37 cellular contexts compared by ENCODE assay signal in genomic region chrX:35090801-35091200, GRCh38.
"Had no signal": no experiment of that assay in that cellular context is flagged by ENCODE, and none has a peak within 500 bp of the region (broad histone marks: within the 10 kb centered on the region; RNA-seq: fewer than 3 reads in every experiment).

No MANE protein-coding gene starts in this region.

- H3K9me3 Mint-ChIP-seq: activated B cell treated with CpG ODN at 0.5 μM for 24 hours; activated CD8-positive, alpha-beta T cell treated with anti-CD3 and anti-CD28 coated beads for 36 hours; activated naive CD4-positive, alpha-beta T cell treated with anti-CD3 and anti-CD28 coated beads for 36 hours; activated naive CD4-positive, alpha-beta T cell treated with anti-CD3 and anti-CD28 coated beads, Interleukin-2, amount 50 U/mL, for 24 hours; activated naive CD8-positive, alpha-beta T cell treated with anti-CD3 and anti-CD28 coated beads for 36 hours; activated naive CD8-positive, alpha-beta T cell treated with anti-CD3 and anti-CD28 coated beads, Interleukin-2, amount 50 U/mL, for 24 hours; activated T-cell treated with anti-CD3 and anti-CD28 coated beads, Interleukin-2, amount 50 U/mL, for 4 hours; activated T-helper 1 cell treated with anti-CD3 and anti-CD28 coated beads, Interleukin-12 subunit alpha, Interleukin-12 subunit beta, Interleukin-2, Interleukin-4 antibody, amounts not matched to agents 30 ng/mL and 10 ng/mL and 1 ng/mL, durations not matched to agents 14 hours and 24 hours and 36 hours; activated T-helper 2 cell treated with anti-CD3 and anti-CD28 coated beads, Interferon-gamma antibody, Interleukin-2, Interleukin-4, amounts not matched to agents 10 μg/mL and 5 μg/mL and 100 μg/mL, durations not matched to agents 14 hours and 24 hours and 36 hours; dendritic cell treated with granulocyte-macrophage colony-stimulating factor and Interleukin-4, amounts not matched to agents 40 ng/mL and 50 ng/mL, for 4 days; T-helper 2 cell treated with Interferon-gamma antibody and Interleukin-4, amounts not matched to agents 5 μg/mL and 100 μg/mL, for 36 hours had no signal

- H3K9me3 ChIP-seq: gastrocnemius medialis had no signal

- H3K27ac Mint-ChIP-seq: activated B cell treated with CpG ODN at 0.5 μM for 24 hours; activated CD8-positive, alpha-beta T cell treated with anti-CD3 and anti-CD28 coated beads for 36 hours; activated naive CD4-positive, alpha-beta T cell treated with anti-CD3 and anti-CD28 coated beads for 36 hours; activated naive CD4-positive, alpha-beta T cell treated with anti-CD3 and anti-CD28 coated beads, Interleukin-2, amount 50 U/mL, for 24 hours; activated naive CD8-positive, alpha-beta T cell treated with anti-CD3 and anti-CD28 coated beads for 36 hours; activated naive CD8-positive, alpha-beta T cell treated with anti-CD3 and anti-CD28 coated beads, Interleukin-2, amount 50 U/mL, for 24 hours; activated T-helper 1 cell treated with anti-CD3 and anti-CD28 coated beads, Interleukin-12 subunit alpha, Interleukin-12 subunit beta, Interleukin-2, Interleukin-4 antibody, amounts not matched to agents 30 ng/mL and 10 ng/mL and 1 ng/mL, durations not matched to agents 14 hours and 24 hours and 36 hours; activated T-helper 2 cell treated with anti-CD3 and anti-CD28 coated beads, Interferon-gamma antibody, Interleukin-2, Interleukin-4, amounts not matched to agents 10 μg/mL and 5 μg/mL and 100 μg/mL, durations not matched to agents 14 hours and 24 hours and 36 hours; brain; dendritic cell treated with granulocyte-macrophage colony-stimulating factor and Interleukin-4, amounts not matched to agents 40 ng/mL and 50 ng/mL, for 4 days; endodermal cell; T-helper 17 cell; T-helper 2 cell treated with Interferon-gamma antibody and Interleukin-4, amounts not matched to agents 5 μg/mL and 100 μg/mL, for 36 hours had no signal

- H3K4me1 Mint-ChIP-seq: activated B cell treated with CpG ODN at 0.5 μM for 24 hours; activated naive CD4-positive, alpha-beta T cell treated with anti-CD3 and anti-CD28 coated beads, Interleukin-2, amount 50 U/mL, for 24 hours; activated naive CD8-positive, alpha-beta T cell treated with anti-CD3 and anti-CD28 coated beads for 36 hours; activated naive CD8-positive, alpha-beta T cell treated with anti-CD3 and anti-CD28 coated beads, Interleukin-2, amount 50 U/mL, for 24 hours; brain; endodermal cell; T-helper 17 cell had no signal

- H3K36me3 Mint-ChIP-seq: activated naive CD4-positive, alpha-beta T cell treated with anti-CD3 and anti-CD28 coated beads, Interleukin-2, amount 50 U/mL, for 24 hours; activated naive CD8-positive, alpha-beta T cell treated with anti-CD3 and anti-CD28 coated beads for 36 hours; brain had no signal

- H3K36me3 ChIP-seq: adrenal gland, breast epithelium, cardiac muscle cell, gastrocnemius medialis, WERI-Rb-1 had no signal

- H3K27me3 ChIP-seq: adrenal gland, cardiac muscle cell, foreskin keratinocyte, gastrocnemius medialis had no signal

- H3K4me1 ChIP-seq: adrenal gland, breast epithelium, foreskin keratinocyte, gastrocnemius medialis had no signal

- H3K4me3 ChIP-seq: adrenal gland, breast epithelium, cardiac muscle cell, coronary artery, dorsolateral prefrontal cortex, gastrocnemius medialis had no signal

- H3K4me3 Mint-ChIP-seq: activated B cell treated with CpG ODN at 0.5 μM for 24 hours; activated CD8-positive, alpha-beta T cell treated with anti-CD3 and anti-CD28 coated beads for 36 hours; activated naive CD4-positive, alpha-beta T cell treated with anti-CD3 and anti-CD28 coated beads for 36 hours; activated naive CD4-positive, alpha-beta T cell treated with anti-CD3 and anti-CD28 coated beads, Interleukin-2, amount 50 U/mL, for 24 hours; activated naive CD8-positive, alpha-beta T cell treated with anti-CD3 and anti-CD28 coated beads for 36 hours; activated naive CD8-positive, alpha-beta T cell treated with anti-CD3 and anti-CD28 coated beads, Interleukin-2, amount 50 U/mL, for 24 hours; activated T-cell treated with anti-CD3 and anti-CD28 coated beads, Interleukin-2, amount 50 U/mL, for 4 hours; activated T-helper 1 cell treated with anti-CD3 and anti-CD28 coated beads, Interleukin-12 subunit alpha, Interleukin-12 subunit beta, Interleukin-2, Interleukin-4 antibody, amounts not matched to agents 30 ng/mL and 10 ng/mL and 1 ng/mL, durations not matched to agents 14 hours and 24 hours and 36 hours; brain; dendritic cell treated with granulocyte-macrophage colony-stimulating factor and Interleukin-4, amounts not matched to agents 40 ng/mL and 50 ng/mL, for 4 days; endodermal cell; T-helper 17 cell; T-helper 2 cell treated with Interferon-gamma antibody and Interleukin-4, amounts not matched to agents 5 μg/mL and 100 μg/mL, for 36 hours had no signal

- ATAC-seq: activated CD4-positive, CD25-positive, alpha-beta regulatory T cell treated with anti-CD3 and anti-CD28 coated beads, Interleukin-2, amount 50 U/mL, for 24 hours; activated CD8-positive, alpha-beta T cell treated with anti-CD3 and anti-CD28 coated beads for 36 hours; activated naive CD8-positive, alpha-beta T cell treated with anti-CD3 and anti-CD28 coated beads, Interleukin-2, amount 50 U/mL, for 24 hours; activated T-cell treated with anti-CD3 and anti-CD28 coated beads, Interleukin-2, amount 50 U/mL, for 4 hours; esophagus mucosa; foreskin keratinocyte; gastrocnemius medialis; T-helper 17 cell had no signal

- DNase-seq: activated B cell treated with CpG ODN at 0.5 μM for 24 hours; activated CD4-positive, alpha-beta T cell treated with anti-CD3 and anti-CD28 coated beads for 48 hours; activated CD4-positive, alpha-beta T cell treated with anti-CD3 and anti-CD28 coated beads, Interleukin-2, amount 50 U/mL, for 1 hour; activated CD4-positive, alpha-beta T cell treated with anti-CD3 and anti-CD28 coated beads, Interleukin-2, amount 50 U/mL, for 48 hours; activated CD8-positive, alpha-beta memory T cell treated with anti-CD3 and anti-CD28 coated beads for 24 hours; activated CD8-positive, alpha-beta T cell treated with anti-CD3 and anti-CD28 coated beads for 36 hours; activated effector memory CD4-positive, alpha-beta T cell treated with anti-CD3 and anti-CD28 coated beads, Interleukin-2, amount 50 U/mL, for 16 hours; activated naive CD4-positive, alpha-beta T cell treated with anti-CD3 and anti-CD28 coated beads for 36 hours; activated naive CD8-positive, alpha-beta T cell treated with anti-CD3 and anti-CD28 coated beads for 36 hours; activated naive CD8-positive, alpha-beta T cell treated with anti-CD3 and anti-CD28 coated beads, Interleukin-2, amount 50 U/mL, for 24 hours; activated T-cell treated with anti-CD3 and anti-CD28 coated beads, Interleukin-2, amount 50 U/mL, for 4 hours; adrenal gland; amygdala; aorta; central memory CD4-positive, alpha-beta T cell; cerebellar nuclear complex; dorsolateral prefrontal cortex; effector memory CD4-positive, alpha-beta T cell; endodermal cell; foreskin keratinocyte; gastrocnemius medialis; glutamatergic neuron; T-helper 1 cell; T-helper 17 cell; T1000; WERI-Rb-1 had no signal

- H3K27me3 Mint-ChIP-seq: activated B cell treated with CpG ODN at 0.5 μM for 24 hours; activated CD8-positive, alpha-beta T cell treated with anti-CD3 and anti-CD28 coated beads for 36 hours; activated naive CD4-positive, alpha-beta T cell treated with anti-CD3 and anti-CD28 coated beads, Interleukin-2, amount 50 U/mL, for 24 hours; activated naive CD8-positive, alpha-beta T cell treated with anti-CD3 and anti-CD28 coated beads for 36 hours; activated naive CD8-positive, alpha-beta T cell treated with anti-CD3 and anti-CD28 coated beads, Interleukin-2, amount 50 U/mL, for 24 hours; brain; dendritic cell treated with granulocyte-macrophage colony-stimulating factor and Interleukin-4, amounts not matched to agents 40 ng/mL and 50 ng/mL, for 4 days; T-helper 17 cell had no signal

- H3K27ac ChIP-seq: adrenal gland, breast epithelium, cardiac muscle cell, coronary artery, dorsolateral prefrontal cortex, foreskin keratinocyte, gastrocnemius medialis, WERI-Rb-1 had no signal
